In genomic region chr2:241053576-241054251, GRCh38 we compare ENCODE assay signal across 1 cellular context.
TF ChIP-seq lines count a peak whose summit lies in the region.

No MANE protein-coding gene starts in this region.

TF ChIP-seq in GM23338, 12 proteins besides CTCF, POLR2A, EP300 and RAD21 (continued from another document):
- no peak for TF ChIP-seq ZNF462 (CRISPR knock-in tag; IDR thresholded peaks at IDR 0.05)
- TF ChIP-seq ZNF331 (CRISPR knock-in tag; IDR thresholded peaks at IDR 0.05; ENCODE audit: low read depth): no peak
- no peak for TF ChIP-seq CREB1 (CRISPR knock-in tag; IDR thresholded peaks at IDR 0.05; ENCODE audit: low read depth)
- no peak for TF ChIP-seq NANOG (IDR thresholded peaks at IDR 0.05; ENCODE audit: borderline replicate concordance)
- no peak for TF ChIP-seq STAT1 (IDR thresholded peaks at IDR 0.05; ENCODE audit: unreplicated experiment)
